Comparison of ENCODE assay signal across 25 cellular contexts in the genomic region with DNA sequence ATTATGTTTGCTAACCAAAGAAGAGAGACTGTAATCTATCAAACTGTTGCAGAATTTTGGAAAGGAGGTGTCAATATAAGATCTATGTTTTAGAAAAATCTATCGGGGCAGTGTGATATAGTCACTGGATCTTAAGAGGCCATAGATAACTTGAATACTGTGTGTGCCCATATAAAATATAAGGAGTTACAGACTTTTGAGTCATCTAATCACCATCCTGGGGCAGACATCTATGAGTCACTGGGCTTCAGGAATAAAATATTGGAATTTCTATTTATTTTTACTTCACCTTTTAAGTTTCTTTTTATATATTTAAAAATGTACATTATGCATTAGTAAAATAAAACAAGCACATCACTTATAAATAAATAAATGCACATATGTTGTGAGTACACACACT.
DNase-seq lines count a peak whose midpoint lies in the region; ATAC-seq and TF ChIP-seq lines count a peak whose summit lies in the region.
"Had no signal": no experiment of that assay in that cellular context is flagged by ENCODE, and none has a peak within 500 bp of the region (broad histone marks: within the 10 kb centered on the region; RNA-seq: fewer than 3 reads in every experiment).

No MANE protein-coding gene starts in this region.

- BruUV-seq in PC-3 (replicated peaks; lab: Mats Ljungman, UMichigan): no TSS peak

- H3K27ac ChIP-seq in PC-3 (ENCODE audit: low read length) (no peak overlapping the region), neural progenitor cell (no peak overlapping the region), prostate gland (no peak overlapping the region), MM.1S (ENCODE audit: low read length) (no peak overlapping the region)
- H3K27ac ChIP-seq: hepatocyte, left lung, right atrium auricular region, thoracic aorta, WERI-Rb-1 had no signal

- H3K4me1 Mint-ChIP-seq in neural progenitor cell: no peaks in the 10 kb centered on the region

- DNase-seq in EL: peak; percentile 18
- peak; percentile 52 for DNase-seq in PC-3
- DNase-seq in dedifferentiated amniotic fluid mesenchymal stem cell (ENCODE audit: extremely low spot score): peak; percentile 17
- DNase-seq in skeletal muscle cell (ENCODE audit: low read depth): peak; percentile 15
- no peak for DNase-seq in neural progenitor cell (ENCODE audit: low spot score)
- DNase-seq in prostate gland (ENCODE audit: low spot score): no peak
- DNase-seq in MM.1S: no peak
- DNase-seq: activated CD4-positive, alpha-beta T cell treated with anti-CD3 and anti-CD28 coated beads, Interleukin-2, amount 10 ng/mL, durations not matched to agents 7 days and 5 days; activated naive CD4-positive, alpha-beta T cell treated with anti-CD3 and anti-CD28 coated beads, Interleukin-2, amount 10 ng/mL, durations not matched to agents 7 days and 5 days; activated T-cell treated with anti-CD3 and anti-CD28 coated beads, Interleukin-2, amount 50 U/mL, for 72 hours; anterior cingulate cortex; CD4-positive, CD25-positive, alpha-beta regulatory T cell; GOT3; KG1; left lung; NCI-H1048; NCI-H1694 treated with DMSO at 0.1 percent for 48 hours; NCI-H526; occipital lobe; stimulated activated naive CD8-positive, alpha-beta T cell treated with anti-CD3 and anti-CD28 coated beads, Interleukin-15, Interleukin-2, amounts not matched to agents 100 U/mL and 50 U/mL, for 24 hours; WERI-Rb-1 had no signal

- TF ChIP-seq CTCF in PC-3 (conservative IDR thresholded peaks at IDR 0.05; ENCODE audit: low read depth, low read length) (no peak), neural progenitor cell (IDR thresholded peaks at IDR 0.05) (no peak), prostate gland (IDR thresholded peaks at IDR 0.05) (no peak), MM.1S (IDR thresholded peaks at IDR 0.05; ENCODE audit: low read length) (no peak)

- H3K4me3 ChIP-seq in PC-3 (ENCODE audit: low read length) (no peak overlapping the region), skeletal muscle cell (ENCODE audit: low read depth, low read length) (no peak overlapping the region), neural progenitor cell (no peak overlapping the region), prostate gland (no peak overlapping the region), MM.1S (ENCODE audit: low read length) (no peak overlapping the region)
- H3K4me3 ChIP-seq: hepatocyte, left lung, right atrium auricular region, thoracic aorta had no signal

- intact Hi-C loops in PC-3 (cut with micrococcal nuclease) (loop anchor here (10.0 kb wide), 1 partner anchor 96 kb away; no protein-coding TSS in a partner anchor), prostate gland (cut with DNase I) (no loop called here)

- no peak overlapping the region for H2AFZ ChIP-seq in PC-3 (ENCODE audit: low read length)
- H2AFZ ChIP-seq in neural progenitor cell (replicated peaks): no peak overlapping the region
- no peak overlapping the region for H2AFZ ChIP-seq in MM.1S (ENCODE audit: low read length)
- H2AFZ ChIP-seq: hepatocyte had no signal

- H3K4me2 ChIP-seq in PC-3 (ENCODE audit: low read length) (peak overlapping the region; percentile 48; the same call in 1 of the 2 replicates), neural progenitor cell (no peak overlapping the region), MM.1S (ENCODE audit: low read depth, low read length) (no peak overlapping the region)
- H3K4me2 ChIP-seq: hepatocyte had no signal

- CTCF ChIA-PET in PC-3 (lab: Charles Lee): no interaction called here

- POLR2A ChIA-PET in PC-3 (lab: Charles Lee; ENCODE audit: unreplicated experiment): no interaction called here

- H3K79me2 ChIP-seq in PC-3 (ENCODE audit: low read length) (no peaks in the 10 kb centered on the region), neural progenitor cell (ENCODE audit: low read depth) (no peaks in the 10 kb centered on the region), MM.1S (ENCODE audit: low read length) (no peaks in the 10 kb centered on the region)
- H3K79me2 ChIP-seq: hepatocyte had no signal

- 100% methylated on average over 1 of the region's 1 CpG for WGBS in prostate gland

- no peaks in the 10 kb centered on the region for H4K20me1 ChIP-seq in PC-3 (ENCODE audit: low read length)
- H4K20me1 ChIP-seq in neural progenitor cell (ENCODE audit: low read depth): no peaks in the 10 kb centered on the region
- no peaks in the 10 kb centered on the region for H4K20me1 ChIP-seq in MM.1S (ENCODE audit: insufficient read depth, low read length)

- no peak overlapping the region for H3K27ac Mint-ChIP-seq in neural progenitor cell
- H3K27ac Mint-ChIP-seq: activated CD4-positive, alpha-beta T cell treated with anti-CD3 and anti-CD28 coated beads, Interleukin-2, amount 10 ng/mL, durations not matched to agents 7 days and 5 days; activated naive CD4-positive, alpha-beta T cell treated with anti-CD3 and anti-CD28 coated beads, Interleukin-2, amount 10 ng/mL, durations not matched to agents 7 days and 5 days had no signal

- H3K9me3 ChIP-seq in PC-3 (ENCODE audit: low read length) (no peaks in the 10 kb centered on the region), neural progenitor cell (ENCODE audit: low read depth) (no peaks in the 10 kb centered on the region), prostate gland (no peaks in the 10 kb centered on the region), MM.1S (replicated peaks; ENCODE audit: insufficient read depth, low read length) (no peaks in the 10 kb centered on the region)
- H3K9me3 ChIP-seq: left lung, right atrium auricular region, thoracic aorta had no signal

- no peaks in the 10 kb centered on the region for H3K9me3 Mint-ChIP-seq in neural progenitor cell
- H3K9me3 Mint-ChIP-seq: activated CD4-positive, alpha-beta T cell treated with anti-CD3 and anti-CD28 coated beads, Interleukin-2, amount 10 ng/mL, durations not matched to agents 7 days and 5 days; activated naive CD4-positive, alpha-beta T cell treated with anti-CD3 and anti-CD28 coated beads, Interleukin-2, amount 10 ng/mL, durations not matched to agents 7 days and 5 days; activated T-cell treated with anti-CD3 and anti-CD28 coated beads, Interleukin-2, amount 50 U/mL, for 72 hours had no signal

- H3K36me3 ChIP-seq in PC-3 (ENCODE audit: low read depth, low read length) (no peaks in the 10 kb centered on the region), neural progenitor cell (no peaks in the 10 kb centered on the region), prostate gland (no peaks in the 10 kb centered on the region), MM.1S (replicated peaks; ENCODE audit: insufficient read depth, low read length) (no peaks in the 10 kb centered on the region)
- H3K36me3 ChIP-seq: left lung, right atrium auricular region, thoracic aorta, WERI-Rb-1 had no signal

- no peaks in the 10 kb centered on the region for H3F3A ChIP-seq in PC-3 (ENCODE audit: low read length, unreplicated experiment)
- H3F3A ChIP-seq in neural progenitor cell (ENCODE audit: low read depth): no peaks in the 10 kb centered on the region
- H3F3A ChIP-seq in MM.1S (ENCODE audit: insufficient read depth, low read length): no peaks in the 10 kb centered on the region

- ATAC-seq in PC-3: peak; percentile 82
- no peak for ATAC-seq in GM21717 (IDR thresholded peaks at IDR 0.05; ENCODE audit: unreplicated experiment)
- ATAC-seq: activated T-cell treated with anti-CD3 and anti-CD28 coated beads, Interleukin-2, amount 50 U/mL, for 72 hours; left lung; stimulated activated naive CD8-positive, alpha-beta T cell treated with anti-CD3 and anti-CD28 coated beads, Interleukin-15, Interleukin-2, amounts not matched to agents 100 U/mL and 50 U/mL, for 24 hours had no signal

- H3K4me3 Mint-ChIP-seq in neural progenitor cell: no peak overlapping the region
- H3K4me3 Mint-ChIP-seq: activated CD4-positive, alpha-beta T cell treated with anti-CD3 and anti-CD28 coated beads, Interleukin-2, amount 10 ng/mL, durations not matched to agents 7 days and 5 days; activated naive CD4-positive, alpha-beta T cell treated with anti-CD3 and anti-CD28 coated beads, Interleukin-2, amount 10 ng/mL, durations not matched to agents 7 days and 5 days; activated T-cell treated with anti-CD3 and anti-CD28 coated beads, Interleukin-2, amount 50 U/mL, for 72 hours; CD4-positive, CD25-positive, alpha-beta regulatory T cell had no signal

- H3K9ac ChIP-seq in PC-3 (ENCODE audit: low read length): no peak overlapping the region
- H3K9ac ChIP-seq in neural progenitor cell: no peak overlapping the region
- no peak overlapping the region for H3K9ac ChIP-seq in MM.1S (ENCODE audit: low read length)

- H3K27me3 ChIP-seq in PC-3 (ENCODE audit: low read length) (no peaks in the 10 kb centered on the region), neural progenitor cell (no peaks in the 10 kb centered on the region), prostate gland (replicated peaks; ENCODE audit: insufficient read depth) (no peaks in the 10 kb centered on the region), MM.1S (replicated peaks; ENCODE audit: insufficient read depth, low read length) (no peaks in the 10 kb centered on the region)
- H3K27me3 ChIP-seq: hepatocyte, left lung, right atrium auricular region had no signal

- peaks cover 18% of the 10 kb centered on the region for H3K4me1 ChIP-seq in PC-3 (ENCODE audit: insufficient read depth, low read length)
- no peaks in the 10 kb centered on the region for H3K4me1 ChIP-seq in neural progenitor cell
- H3K4me1 ChIP-seq in prostate gland (replicated peaks): no peaks in the 10 kb centered on the region
- no peaks in the 10 kb centered on the region for H3K4me1 ChIP-seq in MM.1S (ENCODE audit: low read length)
- H3K4me1 ChIP-seq: left lung, right atrium auricular region had no signal

- TF ChIP-seq POLR2A in prostate gland (IDR thresholded peaks at IDR 0.05): no peak

- H3K27me3 Mint-ChIP-seq in neural progenitor cell (ENCODE audit: insufficient read depth, low read depth): no peaks in the 10 kb centered on the region
- H3K27me3 Mint-ChIP-seq: activated CD4-positive, alpha-beta T cell treated with anti-CD3 and anti-CD28 coated beads, Interleukin-2, amount 10 ng/mL, durations not matched to agents 7 days and 5 days; activated naive CD4-positive, alpha-beta T cell treated with anti-CD3 and anti-CD28 coated beads, Interleukin-2, amount 10 ng/mL, durations not matched to agents 7 days and 5 days; CD4-positive, CD25-positive, alpha-beta regulatory T cell had no signal

- no peaks in the 10 kb centered on the region for H3K36me3 Mint-ChIP-seq in neural progenitor cell
- H3K36me3 Mint-ChIP-seq: activated naive CD4-positive, alpha-beta T cell treated with anti-CD3 and anti-CD28 coated beads, Interleukin-2, amount 10 ng/mL, durations not matched to agents 7 days and 5 days; CD4-positive, CD25-positive, alpha-beta regulatory T cell had no signal

- H3K9me2 ChIP-seq in PC-3 (replicated peaks; ENCODE audit: low read length) (no peaks in the 10 kb centered on the region), MM.1S (replicated peaks; ENCODE audit: insufficient read depth, low read length) (no peaks in the 10 kb centered on the region)

Comparison
In these comparisons a context has a peak if more than half of its experiments do, and no peak if none do; other contexts are left out.
1. DNase-seq: peak in EL (single experiment), PC-3 (single experiment), dedifferentiated amniotic fluid mesenchymal stem cell (single experiment) and skeletal muscle cell (single experiment); none in neural progenitor cell (single experiment), prostate gland (single experiment) and MM.1S (single experiment).